9 cellular contexts compared by ENCODE assay signal in genomic region chr21:45982256-45982757, GRCh38. TPM values are rescaled to one million over a fixed set of nuclear protein-coding genes. Genes with fewer than 3 reads are reported as not detected.
A peak's percentile ranks its signal among the peaks of the same experiment; 100 is the strongest.
DNase-seq lines count a peak whose midpoint lies in the region; ATAC-seq and TF ChIP-seq lines count a peak whose summit lies in the region.
"Had no signal": no experiment of that assay in that cellular context is flagged by ENCODE, and none has a peak within 500 bp of the region (broad histone marks: within the 10 kb centered on the region; RNA-seq: fewer than 3 reads in every experiment).

No MANE protein-coding gene starts in this region.

- H3K4me1 ChIP-seq in mammary epithelial cell (ENCODE audit: insufficient read depth, low read length) (peaks cover 10% of the 10 kb centered on the region), thymus (ENCODE audit: control insufficient read depth, insufficient read depth, low read length) (no peaks in the 10 kb centered on the region)

- no peak overlapping the region for H3K9ac ChIP-seq in mammary epithelial cell (ENCODE audit: insufficient read depth, low read length)

- no peak for TF ChIP-seq CTCF in mammary epithelial cell (conservative IDR thresholded peaks at IDR 0.05 in 1 of 2, IDR thresholded peaks at IDR 0.05 in 1 of 2; ENCODE audit: extremely low read depth in 1 of 2, insufficient read depth in 1 of 2, low read depth in 1 of 2, low read length in 2 of 2)

- 8% methylated on average over 6 of the region's 32 CpGs for WGBS in mammary epithelial cell (ENCODE audit: low coverage, missing lambda C conversion rate)
- 12% methylated on average over 32 of the region's 32 CpGs for WGBS in thymus

- no TSS peak for BruUV-seq in mammary epithelial cell (replicated peaks; lab: Mats Ljungman, UMichigan)

- intact Hi-C loops in activated CD4-positive, alpha-beta T cell treated with anti-CD3 and anti-CD28 coated beads, Interleukin-2, amount 10 ng/mL, durations not matched to agents 24 days and 14 days (cut with micrococcal nuclease): loop anchor here (5.0 kb wide), 1 partner anchor 115 kb away; the partner anchor contains the start of gene COL6A2
- intact Hi-C loops in mammary epithelial cell (cut with micrococcal nuclease): loop anchor here (5.0 to 10.0 kb wide), 2 partner anchors 338 to 340 kb away; partner anchors contain the start of genes C21orf58, PCBP3 and PCNT

- peaks cover 5% of the 10 kb centered on the region for H3K4me1 Mint-ChIP-seq in activated CD4-positive, alpha-beta T cell treated with anti-CD3 and anti-CD28 coated beads, Interleukin-2, amount 10 ng/mL, durations not matched to agents 24 days and 14 days

- peak; percentile 62 for DNase-seq in activated CD4-positive, alpha-beta T cell treated with anti-CD3 and anti-CD28 coated beads, Interleukin-2, amount 10 ng/mL, durations not matched to agents 24 days and 14 days
- no peak for DNase-seq in activated CD4-positive, alpha-beta T cell treated with anti-CD3 and anti-CD28 coated beads, Interleukin-2, amount 50 U/mL, for 1 hour
- DNase-seq in mammary epithelial cell: no peak
- no peak for DNase-seq in left lobe of liver (ENCODE audit: low spot score)
- DNase-seq in NCI-H2107 treated with DMSO at 0.1 percent for 48 hours (lab: John Stamatoyannopoulos, UW; ENCODE audit: unreplicated experiment): no peak
- DNase-seq in DMS153 (lab: John Stamatoyannopoulos, UW): no peak

- peak overlapping the region; percentile 85 for H2AFZ ChIP-seq in mammary epithelial cell (ENCODE audit: low read depth, low read length)

- H3K27me3 ChIP-seq in mammary epithelial cell (ENCODE audit: insufficient read depth, low read length) (peaks cover 10% of the 10 kb centered on the region), thymus (ENCODE audit: control insufficient read depth, insufficient read depth) (peaks cover 31% of the 10 kb centered on the region)
- H3K27me3 ChIP-seq: adrenal gland had no signal

- peak overlapping the region; percentile 34 for H3K4me3 Mint-ChIP-seq in activated CD4-positive, alpha-beta T cell treated with anti-CD3 and anti-CD28 coated beads, Interleukin-2, amount 10 ng/mL, durations not matched to agents 24 days and 14 days

- peak overlapping the region; percentile 49 to 62 (median 54) for H3K4me3 ChIP-seq in mammary epithelial cell (replicated peaks in 1 of 3; ENCODE audit: insufficient read depth in 1 of 3, low read depth in 2 of 3, low read length in 3 of 3)
- peak overlapping the region; percentile 47 for H3K4me3 ChIP-seq in thymus (ENCODE audit: low read length)

- H3K9me3 Mint-ChIP-seq in activated CD4-positive, alpha-beta T cell treated with anti-CD3 and anti-CD28 coated beads, Interleukin-2, amount 10 ng/mL, durations not matched to agents 24 days and 14 days: no peaks in the 10 kb centered on the region

- H3K27me3 Mint-ChIP-seq in activated CD4-positive, alpha-beta T cell treated with anti-CD3 and anti-CD28 coated beads, Interleukin-2, amount 10 ng/mL, durations not matched to agents 24 days and 14 days: peaks cover 21% of the 10 kb centered on the region

- ATAC-seq in left lobe of liver (peak; percentile 14), GM18498 (IDR thresholded peaks at IDR 0.05; ENCODE audit: unreplicated experiment) (no peak)

- H3K27ac ChIP-seq in mammary epithelial cell (ENCODE audit: insufficient read depth, low read depth, low read length): no peak overlapping the region
- H3K27ac ChIP-seq in thymus (ENCODE audit: low read depth): no peak overlapping the region

- no peak overlapping the region for H3K27ac Mint-ChIP-seq in activated CD4-positive, alpha-beta T cell treated with anti-CD3 and anti-CD28 coated beads, Interleukin-2, amount 10 ng/mL, durations not matched to agents 24 days and 14 days

- dilution Hi-C loops in mammary epithelial cell (cut with HindIII; ENCODE audit: low sequenced_read_pairs): no loop called here

- no peaks in the 10 kb centered on the region for H4K20me1 ChIP-seq in mammary epithelial cell (ENCODE audit: insufficient read depth, low read length)

- H3K9me3 ChIP-seq in mammary epithelial cell (replicated peaks; ENCODE audit: insufficient read depth, low read length): no peaks in the 10 kb centered on the region
- H3K9me3 ChIP-seq in thymus (ENCODE audit: control insufficient read depth): no peaks in the 10 kb centered on the region
- H3K9me3 ChIP-seq: adrenal gland had no signal

- peak overlapping the region; percentile 96 for H3K4me2 ChIP-seq in mammary epithelial cell (ENCODE audit: insufficient read depth, low read depth, low read length)

- no peaks in the 10 kb centered on the region for H3K79me2 ChIP-seq in mammary epithelial cell (ENCODE audit: insufficient read depth, low read length)

- CTCF ChIA-PET in mammary epithelial cell (lab: Charles Lee; ENCODE audit: low non-redundant PET): no interaction called here

- no peaks in the 10 kb centered on the region for H3K36me3 ChIP-seq in mammary epithelial cell (ENCODE audit: insufficient read depth, low read length)
- H3K36me3 ChIP-seq in thymus (ENCODE audit: control insufficient read depth, insufficient read depth): no peaks in the 10 kb centered on the region

- in situ Hi-C loops in mammary epithelial cell (cut with MboI; ENCODE audit: low sequenced_read_pairs in 2 of 2): no loop called here

- H3K36me3 Mint-ChIP-seq in activated CD4-positive, alpha-beta T cell treated with anti-CD3 and anti-CD28 coated beads, Interleukin-2, amount 10 ng/mL, durations not matched to agents 24 days and 14 days (ENCODE audit: low read depth): no peaks in the 10 kb centered on the region

RNA-seq across cellular contexts. Expression of gene COL6A1, which starts 0.7 kb away (rescaled TPM):
- 0.40 and 0.47 TPM in 2 replicates for total RNA-seq in activated CD4-positive, alpha-beta T cell treated with anti-CD3 and anti-CD28 coated beads, Interleukin-2, amount 10 ng/mL, durations not matched to agents 24 days and 14 days
- total RNA-seq in mammary epithelial cell (100 to 1,000 TPM in 1 of 2 donors, 1 to 10 TPM in 1; 9.1 to 156 TPM), left lobe of liver (48.0 TPM)
- polyA plus RNA-seq in mammary epithelial cell (12.0 TPM), thymus (115 TPM)
- polyA minus RNA-seq in mammary epithelial cell: 4.4 TPM
